ENCODE assay signal across 1 cellular context in the genomic region with DNA sequence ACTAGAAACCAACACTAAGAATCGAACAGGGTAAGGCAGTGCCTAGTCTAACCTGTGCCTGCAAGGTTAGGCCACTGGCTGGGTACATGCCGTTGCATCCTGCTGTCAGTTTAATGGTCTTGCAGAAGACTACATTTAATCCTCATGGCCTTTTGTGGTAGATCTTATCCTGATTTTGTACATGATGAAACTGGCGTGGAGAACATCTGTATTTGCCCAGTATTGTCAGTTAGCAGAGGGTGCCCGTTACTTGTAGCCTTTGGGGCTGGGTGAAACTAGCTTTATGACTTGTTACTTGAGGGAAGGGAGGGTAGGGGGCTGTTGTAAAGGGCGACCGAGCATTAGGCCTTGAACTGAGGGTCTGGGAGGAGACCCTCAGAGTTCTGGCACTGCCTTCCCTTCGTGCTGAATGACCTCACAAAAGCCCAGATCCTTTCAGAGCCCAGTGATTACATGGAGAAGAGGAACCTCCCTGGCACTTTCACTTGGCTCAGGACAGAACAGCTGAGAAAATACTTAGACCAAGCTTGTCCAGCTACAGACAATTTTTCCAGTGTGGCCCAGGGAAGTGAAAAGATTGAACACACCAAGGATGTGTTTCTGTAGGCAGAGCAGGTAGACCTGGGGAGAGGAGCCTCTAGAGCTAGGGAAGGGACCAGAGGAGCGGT.
TF ChIP-seq lines count a peak whose summit lies in the region.

No MANE protein-coding gene starts in this region.

TF ChIP-seq in HepG2, 621 proteins besides CTCF, POLR2A, EP300 and RAD21:
- TF ChIP-seq BORCS8-MEF2B (CRISPR knock-in tag; IDR thresholded peaks at IDR 0.05) (peak; percentile 37; the same call in 1 of the 2 replicates), POLR2G (IDR thresholded peaks at IDR 0.05; ENCODE audit: low read depth, low read length) (peak; percentile 53), RBFOX2 (IDR thresholded peaks at IDR 0.05; ENCODE audit: low read depth, low read length) (no peak), RBM22 (optimal IDR thresholded peaks at IDR 0.05; ENCODE audit: low read length) (peak; percentile 19)
- TF ChIP-seq, protein P1, sequence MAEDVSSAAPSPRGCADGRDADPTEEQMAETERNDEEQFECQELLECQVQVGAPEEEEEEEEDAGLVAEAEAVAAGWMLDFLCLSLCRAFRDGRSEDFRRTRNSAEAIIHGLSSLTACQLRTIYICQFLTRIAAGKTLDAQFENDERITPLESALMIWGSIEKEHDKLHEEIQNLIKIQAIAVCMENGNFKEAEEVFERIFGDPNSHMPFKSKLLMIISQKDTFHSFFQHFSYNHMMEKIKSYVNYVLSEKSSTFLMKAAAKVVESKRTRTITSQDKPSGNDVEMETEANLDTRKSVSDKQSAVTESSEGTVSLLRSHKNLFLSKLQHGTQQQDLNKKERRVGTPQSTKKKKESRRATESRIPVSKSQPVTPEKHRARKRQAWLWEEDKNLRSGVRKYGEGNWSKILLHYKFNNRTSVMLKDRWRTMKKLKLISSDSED (CRISPR knock-in tag; IDR thresholded peaks at IDR 0.05): no peak
